ENCODE assay signal across 8 cellular contexts in genomic region chr3:114624047-114624445, GRCh38.
A peak's percentile ranks its signal among the peaks of the same experiment; 100 is the strongest.
DNase-seq lines count a peak whose midpoint lies in the region; TF ChIP-seq lines count a peak whose summit lies in the region.

No MANE protein-coding gene starts in this region.

- no peaks in the 10 kb centered on the region for H3K36me3 Mint-ChIP-seq in osteocyte (ENCODE audit: unreplicated experiment)
- H3K36me3 Mint-ChIP-seq in activated CD4-positive, alpha-beta T cell treated with anti-CD3 and anti-CD28 coated beads, Interleukin-2, amount 10 ng/mL, durations not matched to agents 24 days and 14 days (ENCODE audit: low read depth), result no peaks in the 10 kb centered on the region

- DNase-seq in AG09309 (ENCODE audit: low read depth) (no peak), RPMI7951 (ENCODE audit: low read depth) (peak; percentile 57), globus pallidus (ENCODE audit: low spot score) (peak; percentile 69), osteocyte (ENCODE audit: extremely low spot score, unreplicated experiment) (no peak), activated gamma-delta T cell treated with Interleukin-2 at 50 U/mL for 16 hours (no peak), GF-D8 (lab: John Stamatoyannopoulos, UW) (no peak), NCI-H1092 treated with DMSO at 0.1 percent for 48 hours (lab: John Stamatoyannopoulos, UW) (no peak)
- no peak for DNase-seq in activated CD4-positive, alpha-beta T cell treated with anti-CD3 and anti-CD28 coated beads, Interleukin-2, amount 10 ng/mL, durations not matched to agents 24 days and 14 days

- H3K9me3 Mint-ChIP-seq in osteocyte (ENCODE audit: unreplicated experiment), result no peaks in the 10 kb centered on the region
- H3K9me3 Mint-ChIP-seq in activated CD4-positive, alpha-beta T cell treated with anti-CD3 and anti-CD28 coated beads, Interleukin-2, amount 10 ng/mL, durations not matched to agents 24 days and 14 days, result no peaks in the 10 kb centered on the region

- TF ChIP-seq CTCF in AG09309 (IDR thresholded peaks at IDR 0.05; ENCODE audit: control insufficient read depth, insufficient read depth, low read depth, low read length, missing control alignments) (no peak), osteocyte (IDR thresholded peaks at IDR 0.05) (no peak)

- peak overlapping the region; percentile 56 for H3K4me3 ChIP-seq in AG09309 (ENCODE audit: control insufficient read depth, low read depth, low read length)

- peak overlapping the region; percentile 95 for H3K27ac Mint-ChIP-seq in osteocyte (ENCODE audit: unreplicated experiment)
- no peak overlapping the region for H3K27ac Mint-ChIP-seq in activated CD4-positive, alpha-beta T cell treated with anti-CD3 and anti-CD28 coated beads, Interleukin-2, amount 10 ng/mL, durations not matched to agents 24 days and 14 days

- peak overlapping the region; percentile 63 for H3K4me3 Mint-ChIP-seq in osteocyte (ENCODE audit: unreplicated experiment)
- no peak overlapping the region for H3K4me3 Mint-ChIP-seq in activated CD4-positive, alpha-beta T cell treated with anti-CD3 and anti-CD28 coated beads, Interleukin-2, amount 10 ng/mL, durations not matched to agents 24 days and 14 days

- H3K4me1 Mint-ChIP-seq in osteocyte (ENCODE audit: unreplicated experiment), result peaks cover 38% of the 10 kb centered on the region
- no peaks in the 10 kb centered on the region for H3K4me1 Mint-ChIP-seq in activated CD4-positive, alpha-beta T cell treated with anti-CD3 and anti-CD28 coated beads, Interleukin-2, amount 10 ng/mL, durations not matched to agents 24 days and 14 days

- intact Hi-C loops in activated CD4-positive, alpha-beta T cell treated with anti-CD3 and anti-CD28 coated beads, Interleukin-2, amount 10 ng/mL, durations not matched to agents 24 days and 14 days (cut with micrococcal nuclease), result no loop called here

- H3K27me3 Mint-ChIP-seq in osteocyte (ENCODE audit: unreplicated experiment), result no peaks in the 10 kb centered on the region
- H3K27me3 Mint-ChIP-seq in activated CD4-positive, alpha-beta T cell treated with anti-CD3 and anti-CD28 coated beads, Interleukin-2, amount 10 ng/mL, durations not matched to agents 24 days and 14 days, result no peaks in the 10 kb centered on the region

Comparison
In these comparisons a context has a peak if more than half of its experiments do, and no peak if none do; other contexts are left out.
1. DNase-seq: peak in RPMI7951 (single experiment) and globus pallidus (single experiment); none in AG09309 (single experiment), osteocyte (single experiment), activated gamma-delta T cell treated with Interleukin-2 at 50 U/mL for 16 hours (single experiment), GF-D8 (single experiment), activated CD4-positive, alpha-beta T cell treated with anti-CD3 and anti-CD28 coated beads, Interleukin-2, amount 10 ng/mL, durations not matched to agents 24 days and 14 days (single experiment) and NCI-H1092 treated with DMSO at 0.1 percent for 48 hours (single experiment).